ENCODE assay signal across 8 cellular contexts in genomic region chr15:21718108-21718507, GRCh38.
A peak's percentile ranks its signal among the peaks of the same experiment; 100 is the strongest.
DNase-seq lines count a peak whose midpoint lies in the region; ATAC-seq and TF ChIP-seq lines count a peak whose summit lies in the region.
"Not testable (repeated sequence)": the region's sequence is repeated elsewhere in the genome, so short reads cannot be mapped to it uniquely, and the experiment has no call there.

No MANE protein-coding gene starts in this region.

- not testable (repeated sequence) for H3K4me2 ChIP-seq in DND-41 (ENCODE audit: insufficient read depth, low read length)

- H3K9me3 ChIP-seq in DND-41 (ENCODE audit: insufficient read depth, low read length, severe bottlenecking): not testable (repeated sequence)

- not testable (repeated sequence) for H3K27me3 ChIP-seq in DND-41 (ENCODE audit: insufficient read depth, low read length, poor library complexity)

- H2AFZ ChIP-seq in DND-41 (ENCODE audit: low read depth, low read length): not testable (repeated sequence)

- H3K9me3 Mint-ChIP-seq in activated CD8-positive, alpha-beta T cell treated with anti-CD3 and anti-CD28 coated beads, Interleukin-2, amount 10 ng/mL, durations not matched to agents 7 days and 5 days (ENCODE audit: insufficient read depth); naive thymus-derived CD8-positive, alpha-beta T cell: not testable (repeated sequence)

- DNase-seq in DND-41; activated CD8-positive, alpha-beta T cell treated with anti-CD3 and anti-CD28 coated beads, Interleukin-2, amount 10 ng/mL, durations not matched to agents 7 days and 5 days; naive thymus-derived CD8-positive, alpha-beta T cell: not testable (repeated sequence)

- peak; percentile 71 for ATAC-seq in DND-41 (ENCODE audit: insufficient read depth, low read depth)
- peak; percentile 71 for ATAC-seq in GM19023 (IDR thresholded peaks at IDR 0.05; ENCODE audit: unreplicated experiment)
- peak; percentile 60 for ATAC-seq in GM21381 (IDR thresholded peaks at IDR 0.05; ENCODE audit: unreplicated experiment)
- ATAC-seq in HG02623 (IDR thresholded peaks at IDR 0.05; ENCODE audit: unreplicated experiment): peak; percentile 58
- peak; percentile 53 for ATAC-seq in HG03045 (IDR thresholded peaks at IDR 0.05; ENCODE audit: unreplicated experiment)
- peak; percentile 78 for ATAC-seq in HG03439 (IDR thresholded peaks at IDR 0.05; ENCODE audit: unreplicated experiment)
- peak; percentile 70 for ATAC-seq in activated CD8-positive, alpha-beta T cell treated with anti-CD3 and anti-CD28 coated beads, Interleukin-2, amount 10 ng/mL, durations not matched to agents 7 days and 5 days
- ATAC-seq in naive thymus-derived CD8-positive, alpha-beta T cell: peak; percentile 65 to 81

- H3K79me2 ChIP-seq in DND-41 (ENCODE audit: insufficient read depth, low read length): not testable (repeated sequence)

- H3K4me3 Mint-ChIP-seq in activated CD8-positive, alpha-beta T cell treated with anti-CD3 and anti-CD28 coated beads, Interleukin-2, amount 10 ng/mL, durations not matched to agents 7 days and 5 days; naive thymus-derived CD8-positive, alpha-beta T cell: not testable (repeated sequence)

- not testable (repeated sequence) for H4K20me1 ChIP-seq in DND-41 (ENCODE audit: insufficient read depth, low read length)

- H3K9ac ChIP-seq in DND-41 (ENCODE audit: low read depth, low read length): not testable (repeated sequence)

- H3K27ac ChIP-seq in DND-41 (ENCODE audit: low read length): not testable (repeated sequence)

- not testable (repeated sequence) for TF ChIP-seq CTCF in DND-41 (IDR thresholded peaks at IDR 0.05; ENCODE audit: borderline replicate concordance, extremely low read depth, low read length, poor library complexity, severe bottlenecking)

- POLR2A ChIA-PET in activated CD8-positive, alpha-beta T cell treated with anti-CD3 and anti-CD28 coated beads, Interleukin-2, amount 10 ng/mL, durations not matched to agents 7 days and 5 days (lab: Charles Lee); naive thymus-derived CD8-positive, alpha-beta T cell (lab: Charles Lee): not testable (repeated sequence)

- H3K4me1 ChIP-seq in DND-41 (ENCODE audit: insufficient read depth, low read length): not testable (repeated sequence)

- not testable (repeated sequence) for H3K4me1 Mint-ChIP-seq in activated CD8-positive, alpha-beta T cell treated with anti-CD3 and anti-CD28 coated beads, Interleukin-2, amount 10 ng/mL, durations not matched to agents 7 days and 5 days (ENCODE audit: low read depth); naive thymus-derived CD8-positive, alpha-beta T cell

- not testable (repeated sequence) for H3K27ac Mint-ChIP-seq in activated CD8-positive, alpha-beta T cell treated with anti-CD3 and anti-CD28 coated beads, Interleukin-2, amount 10 ng/mL, durations not matched to agents 7 days and 5 days; naive thymus-derived CD8-positive, alpha-beta T cell

- CTCF ChIA-PET in activated CD8-positive, alpha-beta T cell treated with anti-CD3 and anti-CD28 coated beads, Interleukin-2, amount 10 ng/mL, durations not matched to agents 7 days and 5 days (lab: Charles Lee): not testable (repeated sequence)

- not testable (repeated sequence) for H3K36me3 ChIP-seq in DND-41 (ENCODE audit: insufficient read depth, low read length)

- H3K36me3 Mint-ChIP-seq in activated CD8-positive, alpha-beta T cell treated with anti-CD3 and anti-CD28 coated beads, Interleukin-2, amount 10 ng/mL, durations not matched to agents 7 days and 5 days (ENCODE audit: low read depth); naive thymus-derived CD8-positive, alpha-beta T cell: not testable (repeated sequence)

- not testable (repeated sequence) for H3K27me3 Mint-ChIP-seq in activated CD8-positive, alpha-beta T cell treated with anti-CD3 and anti-CD28 coated beads, Interleukin-2, amount 10 ng/mL, durations not matched to agents 7 days and 5 days (ENCODE audit: low read depth); naive thymus-derived CD8-positive, alpha-beta T cell

- not testable (repeated sequence) for H3K4me3 ChIP-seq in DND-41 (ENCODE audit: low read depth in 1 of 2, low read length in 2 of 2)
